23 cellular contexts compared by ENCODE assay signal in genomic region chr7:27608776-27609495, GRCh38. TPM values are rescaled to one million over a fixed set of nuclear protein-coding genes. Genes with fewer than 3 reads are reported as not detected.
DNase-seq lines count a peak whose midpoint lies in the region; ATAC-seq and TF ChIP-seq lines count a peak whose summit lies in the region.
"Had no signal": no experiment of that assay in that cellular context is flagged by ENCODE, and none has a peak within 500 bp of the region (broad histone marks: within the 10 kb centered on the region; RNA-seq: fewer than 3 reads in every experiment).

No MANE protein-coding gene starts in this region.

- H3K27me3 ChIP-seq in RWPE2 (ENCODE audit: insufficient read depth, poor library complexity, severe bottlenecking) (no peaks in the 10 kb centered on the region), gastrocnemius medialis (no peaks in the 10 kb centered on the region)
- H3K27me3 ChIP-seq: BLaER1, stomach, upper lobe of right lung had no signal

- H3K27ac ChIP-seq in RWPE2 (ENCODE audit: poor library complexity, severe bottlenecking) (peak overlapping the region; percentile 15), gastrocnemius medialis (no peak overlapping the region)
- H3K27ac ChIP-seq: 22Rv1, BLaER1, stomach, upper lobe of right lung, VCaP had no signal

- H3K9me3 ChIP-seq in RWPE2 (ENCODE audit: severe bottlenecking) (no peaks in the 10 kb centered on the region), gastrocnemius medialis (no peaks in the 10 kb centered on the region)
- H3K9me3 ChIP-seq: mucosa of descending colon, stomach, upper lobe of right lung had no signal

- in situ Hi-C loops in gastrocnemius medialis (cut with MboI; ENCODE audit: low sequenced_read_pairs in 4 of 4): no loop called here

- H3K4me3 ChIP-seq in RWPE2 (ENCODE audit: severe bottlenecking): no peak overlapping the region
- no peak overlapping the region for H3K4me3 ChIP-seq in gastrocnemius medialis
- H3K4me3 ChIP-seq: BLaER1, mucosa of descending colon, stomach, upper lobe of right lung had no signal

- H3K36me3 ChIP-seq in RWPE2 (ENCODE audit: low read depth): 0 out of 2 replicates have a peak, but pooled peaks cover 4% of the 10 kb centered on the region
- no peaks in the 10 kb centered on the region for H3K36me3 ChIP-seq in gastrocnemius medialis
- H3K36me3 ChIP-seq: BLaER1, stomach, upper lobe of right lung had no signal

- TF ChIP-seq POLR2A in erythroblast (IDR thresholded peaks at IDR 0.05; ENCODE audit: low read length) (no peak), gastrocnemius medialis (IDR thresholded peaks at IDR 0.05) (no peak)

- TF ChIP-seq CTCF in RWPE2 (IDR thresholded peaks at IDR 0.05; ENCODE audit: poor library complexity, severe bottlenecking): no peak
- no peak for TF ChIP-seq CTCF in gastrocnemius medialis (IDR thresholded peaks at IDR 0.05 in 4 of 5, conservative IDR thresholded peaks at IDR 0.05 in 1 of 5)

- DNase-seq in DMS 273 (lab: John Stamatoyannopoulos, UW; ENCODE audit: unreplicated experiment) (peak; percentile 41), DMS 273 treated with DMSO at 0.1 percent for 48 hours (lab: John Stamatoyannopoulos, UW) (no peak), RWPE2 (ENCODE audit: low spot score) (no peak), erythroblast (lab: John Stamatoyannopoulos, UW) (peak; percentile 71 to 74), gastrocnemius medialis (no peak), iPS-NIHi11 (ENCODE audit: low spot score) (no peak), NCI-H2171 (lab: John Stamatoyannopoulos, UW) (no peak)
- DNase-seq: activated CD4-positive, alpha-beta memory T cell treated with anti-CD3 and anti-CD28 coated beads, Interleukin-2, amount 10 ng/mL, durations not matched to agents 7 days and 5 days; activated naive CD8-positive, alpha-beta T cell treated with anti-CD3 and anti-CD28 coated beads, Interleukin-2, amount 10 ng/mL, durations not matched to agents 7 days and 5 days; activated T-cell treated with anti-CD3 and anti-CD28 coated beads, Interleukin-2, amount 50 U/mL, for 48 hours; central memory CD4-positive, alpha-beta T cell; effector memory CD4-positive, alpha-beta T cell; mucosa of descending colon; NCI-H2029 treated with DMSO at 0.1 percent for 48 hours; nucleus accumbens; right cardiac atrium; stomach; upper lobe of right lung had no signal

- ATAC-seq in RWPE2 (ENCODE audit: low read depth): no peak
- ATAC-seq in gastrocnemius medialis: peak; percentile 52 to 55
- ATAC-seq in GM21529 (IDR thresholded peaks at IDR 0.05; ENCODE audit: unreplicated experiment): no peak
- ATAC-seq: left lobe of liver, mucosa of descending colon, right cardiac atrium, upper lobe of right lung had no signal

- intact Hi-C loops in gastrocnemius medialis (cut with DNase I; ENCODE audit: low total_unique reads): no loop called here

- H3K4me1 ChIP-seq in RWPE2 (ENCODE audit: insufficient read depth, poor library complexity, severe bottlenecking): peaks cover 57% of the 10 kb centered on the region
- H3K4me1 ChIP-seq in gastrocnemius medialis: peaks cover 8 to 12% of the 10 kb centered on the region in 2 donors
- H3K4me1 ChIP-seq: BLaER1, upper lobe of right lung had no signal

RNA-seq across cellular contexts. Expression of gene HIBADH, which starts 53.7 kb away (rescaled TPM):
- 10 to 100 TPM; 42.2 to 56.4 (median 49.0) TPM for total RNA-seq in gastrocnemius medialis

Comparison
In these comparisons a context has a peak if more than half of its experiments do, and no peak if none do; other contexts are left out.
1. DNase-seq: peak in DMS 273 (single experiment) and erythroblast (2 of 2); none in DMS 273 treated with DMSO at 0.1 percent for 48 hours (single experiment), RWPE2 (single experiment), gastrocnemius medialis (0 of 2), iPS-NIHi11 (single experiment) and NCI-H2171 (single experiment).
2. ATAC-seq: peak in gastrocnemius medialis (2 of 2); none in RWPE2 (single experiment) and GM21529 (single experiment).